ENCODE assay signal across 15 cellular contexts in the genomic region with DNA sequence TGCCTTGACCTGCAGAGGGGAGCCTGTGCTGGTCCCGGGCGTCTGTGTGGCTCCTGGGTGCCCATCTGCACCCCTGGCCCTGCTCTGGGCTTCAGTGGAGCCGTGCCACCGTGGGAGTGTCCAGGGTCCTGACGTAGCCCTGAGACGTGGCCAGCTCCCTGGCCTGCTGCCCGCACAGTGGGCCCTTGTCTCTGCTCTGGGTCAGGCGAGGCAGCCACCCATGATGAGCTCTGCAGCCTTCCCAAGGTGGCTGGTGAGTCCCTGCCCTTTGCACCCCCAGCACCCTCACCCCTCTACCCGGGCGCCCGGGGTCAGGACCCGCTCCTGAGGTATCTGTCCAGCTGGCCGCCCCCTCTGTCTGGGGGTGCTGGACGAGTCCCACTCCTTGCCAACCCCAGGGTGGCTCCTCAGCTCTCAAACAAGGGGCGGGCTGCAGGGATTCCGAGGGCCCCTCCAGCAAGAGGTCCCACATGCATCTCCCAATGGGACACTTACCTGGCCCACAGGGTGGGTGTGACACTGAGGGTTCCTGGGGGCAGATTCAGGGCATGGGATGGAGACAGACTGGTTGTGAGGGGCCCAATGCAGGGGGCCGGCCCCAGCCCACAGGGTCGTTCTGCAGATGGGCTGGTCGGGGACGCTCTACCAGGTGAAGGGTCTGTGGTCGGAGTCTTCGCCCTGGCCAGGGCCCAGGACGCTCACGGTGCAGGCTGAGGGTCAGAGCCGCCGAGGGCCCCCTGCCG. TPM values are rescaled to one million over a fixed set of nuclear protein-coding genes. Genes with fewer than 3 reads are reported as not detected.
DNase-seq lines count a peak whose midpoint lies in the region; ATAC-seq and TF ChIP-seq lines count a peak whose summit lies in the region.
"Had no signal": no experiment of that assay in that cellular context is flagged by ENCODE, and none has a peak within 500 bp of the region (broad histone marks: within the 10 kb centered on the region; RNA-seq: fewer than 3 reads in every experiment).

No MANE protein-coding gene starts in this region.

- BruUV-seq in Panc1 (replicated peaks; lab: Mats Ljungman, UMichigan) = no TSS peak

- WGBS in esophagus muscularis mucosa = 85% methylated on average over 25 of the region's 27 CpGs

- H3K36me3 ChIP-seq in Panc1 (ENCODE audit: control insufficient read depth, insufficient read depth, low read length) (no peaks in the 10 kb centered on the region), right atrium auricular region (no peaks in the 10 kb centered on the region), esophagus muscularis mucosa (no peaks in the 10 kb centered on the region)

- CTCF ChIA-PET in Panc1 (lab: Charles Lee) = no interaction called here

- H3K4me1 ChIP-seq in Panc1 (ENCODE audit: control insufficient read depth, insufficient read depth, low read length) (peaks cover 13% of the 10 kb centered on the region), right atrium auricular region (peaks cover 0 to 20% of the 10 kb centered on the region in 2 donors), esophagus muscularis mucosa (peaks cover 0 to 20% (median 0%) of the 10 kb centered on the region in 4 donors)

- H3K4me3 ChIP-seq in Panc1 (ENCODE audit: low read depth in 2 of 2, low read length in 2 of 2) (no peak overlapping the region), right atrium auricular region (no peak overlapping the region), esophagus muscularis mucosa (no peak overlapping the region)

- H3K27ac ChIP-seq in Panc1 (ENCODE audit: low read length) (no peak overlapping the region), right atrium auricular region (peak overlapping the region; percentile 78 to 84), esophagus muscularis mucosa (replicated peaks in 1 of 4) (no peak overlapping the region)

- POLR2A ChIA-PET in Panc1 (lab: Charles Lee) = no interaction called here

- DNase-seq in AG20443 (ENCODE audit: low spot score) (peak; percentile 26), Panc1 (ENCODE audit: low read depth, low spot score) (no peak), right atrium auricular region (ENCODE audit: low spot score) (peak; percentile 58), pons (ENCODE audit: low spot score) (peak; percentile 46), NCI-H1436 treated with DMSO at 0.1 percent for 48 hours (lab: John Stamatoyannopoulos, UW) (no peak), esophagus muscularis mucosa (ENCODE audit: extremely low spot score) (no peak), T-helper 1 cell (no peak)
- DNase-seq: activated CD4-positive, alpha-beta T cell treated with anti-CD3 and anti-CD28 coated beads, Interleukin-2, amount 50 U/mL, for 1 hour; DMS153; NCI-H1092; T-helper 9 cell; trophoblast cell had no signal

- no peak for TF ChIP-seq POLR2A in esophagus muscularis mucosa (IDR thresholded peaks at IDR 0.05; ENCODE audit: low read depth)

- intact Hi-C loops in Panc1 (cut with micrococcal nuclease; ENCODE audit: unreplicated experiment) (no loop called here), esophagus muscularis mucosa (cut with DNase I) (no loop called here)

- H3K27me3 ChIP-seq in Panc1 (ENCODE audit: control insufficient read depth, insufficient read depth, low read length) = no peaks in the 10 kb centered on the region
- no peaks in the 10 kb centered on the region for H3K27me3 ChIP-seq in right atrium auricular region
- H3K27me3 ChIP-seq in esophagus muscularis mucosa = peaks cover 0 to 38% (median 0%) of the 10 kb centered on the region in 4 donors

- no peak for TF ChIP-seq CTCF in Panc1 (IDR thresholded peaks at IDR 0.05)
- TF ChIP-seq CTCF in right atrium auricular region (IDR thresholded peaks at IDR 0.05) = no peak
- no peak for TF ChIP-seq CTCF in esophagus muscularis mucosa (IDR thresholded peaks at IDR 0.05)

- in situ Hi-C loops in Panc1 (cut with HindIII; ENCODE audit: low pct_unique_long_range_greater_than_20kb, low sequenced_read_pairs) = no loop called here

- ATAC-seq in Panc1 (peak; percentile 4; the same call in 1 of the 2 replicates), HG03442 (IDR thresholded peaks at IDR 0.05; ENCODE audit: unreplicated experiment) (no peak)

- TF ChIP-seq EP300 in esophagus muscularis mucosa (IDR thresholded peaks at IDR 0.05) = no peak

- H3K9me3 ChIP-seq in Panc1 (ENCODE audit: control insufficient read depth, insufficient read depth, low read depth, low read length) (no peaks in the 10 kb centered on the region), right atrium auricular region (no peaks in the 10 kb centered on the region), esophagus muscularis mucosa (no peaks in the 10 kb centered on the region)

RNA-seq across cellular contexts. Expression of gene NEU4, which starts 2.4 kb away (rescaled TPM):
- total RNA-seq in Panc1 (2021; ENCODE audit: unreplicated experiment) (10.0 TPM), right atrium auricular region (under 1 TPM in 1 of 2 donors, not detected in 1; 0.31 TPM), esophagus muscularis mucosa (1 to 10 TPM in 2 of 4 donors, not detected in 2; 1.5 to 5.4 TPM)
- 18.8 TPM for polyA plus RNA-seq in Panc1 (2012; ENCODE audit: insufficient read length)
- total RNA-seq: RPMI7951 had no signal

RNA-seq across cellular contexts. Expression of gene GAL3ST2, which starts 34.8 kb away (rescaled TPM):
- total RNA-seq in Panc1 (2021; ENCODE audit: unreplicated experiment) (1.6 TPM), right atrium auricular region (1 to 10 TPM in 1 of 2 donors, under 1 TPM in 1; 0.56 to 1.1 TPM), esophagus muscularis mucosa (1 to 10 TPM in 1 of 4 donors, not detected in 3; 2.7 TPM)
- 3.7 TPM for polyA plus RNA-seq in Panc1 (2012; ENCODE audit: insufficient read length)
- total RNA-seq: RPMI7951 had no signal

RNA-seq across cellular contexts. Expression of gene PDCD1, which starts 47.3 kb away (rescaled TPM):
- total RNA-seq in Panc1 (2021; ENCODE audit: unreplicated experiment) = 0.15 TPM
- polyA plus RNA-seq in Panc1 (2012; ENCODE audit: insufficient read length) = 0.29 TPM
- 10 to 100 TPM in 1 of 2 donors, 1 to 10 TPM in 1; 1.0 to 17.5 TPM for total RNA-seq in right atrium auricular region
- 1 to 10 TPM in 2 of 4 donors, under 1 TPM in 2; 0.11 to 2.5 (median 1.2) TPM for total RNA-seq in esophagus muscularis mucosa
- total RNA-seq: NCI-H460, RPMI7951 had no signal

RNA-seq across cellular contexts. Expression of gene RTP5, which starts 58.1 kb away (rescaled TPM):
- total RNA-seq in Panc1 (2021; ENCODE audit: unreplicated experiment) (not detected), right atrium auricular region (not detected), esophagus muscularis mucosa (under 1 TPM in 1 of 4 donors, not detected in 3; 0.17 TPM)
- polyA plus RNA-seq in Panc1 (2012; ENCODE audit: insufficient read length) = not detected
- total RNA-seq: NCI-H460, RPMI7951 had no signal

Comparison
In these comparisons a context has a peak if more than half of its experiments do, and no peak if none do; other contexts are left out.
1. DNase-seq: peak in AG20443 (single experiment), right atrium auricular region (single experiment) and pons (single experiment); none in Panc1 (single experiment), NCI-H1436 treated with DMSO at 0.1 percent for 48 hours (single experiment), esophagus muscularis mucosa (single experiment) and T-helper 1 cell (0 of 5).
2. H3K27ac ChIP-seq: peak in right atrium auricular region (2 of 2); none in Panc1 (single experiment) and esophagus muscularis mucosa (0 of 4).